ENCODE assay signal across 11 cellular contexts in the genomic region with DNA sequence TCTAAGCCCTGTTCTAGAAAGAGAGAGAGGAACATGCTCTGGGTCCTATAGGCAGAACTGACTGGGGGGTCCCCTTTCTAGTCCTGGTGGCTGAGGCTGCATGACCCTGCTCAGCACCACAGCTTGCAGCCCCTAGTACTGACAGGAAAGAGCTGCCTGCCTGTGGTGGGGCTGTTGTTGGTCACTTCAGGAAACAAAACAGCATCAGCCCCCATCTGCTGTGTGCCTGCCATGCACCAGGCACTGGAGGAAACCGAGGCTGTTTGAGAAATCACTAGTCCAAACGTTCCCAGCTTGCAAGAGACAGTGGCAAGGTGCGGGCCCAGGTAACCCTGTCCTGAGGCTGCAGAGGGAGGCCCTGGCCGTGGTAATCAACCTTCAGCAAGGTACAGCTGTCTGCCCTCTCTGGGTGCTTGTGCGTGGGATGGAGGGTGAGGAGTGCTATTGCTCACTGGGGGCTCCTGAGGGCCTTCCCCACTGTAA.
DNase-seq lines count a peak whose midpoint lies in the region; ATAC-seq and TF ChIP-seq lines count a peak whose summit lies in the region.
"Had no signal": no experiment of that assay in that cellular context is flagged by ENCODE, and none has a peak within 500 bp of the region (broad histone marks: within the 10 kb centered on the region; RNA-seq: fewer than 3 reads in every experiment).

No MANE protein-coding gene starts in this region.

- POLR2A ChIA-PET in naive thymus-derived CD8-positive, alpha-beta T cell (lab: Charles Lee) = interaction anchor here (0.7 to 1.4 kb wide), 2 partner anchors 10 to 14 kb away, joined by 4 read pairs; no protein-coding TSS in a partner anchor

- H3K9me3 Mint-ChIP-seq in naive thymus-derived CD8-positive, alpha-beta T cell = no peaks in the 10 kb centered on the region
- no peaks in the 10 kb centered on the region for H3K9me3 Mint-ChIP-seq in HFFc6

- H3K9me3 ChIP-seq in SJCRH30 (replicated peaks) = no peaks in the 10 kb centered on the region

- H3K4me1 ChIP-seq in SJCRH30 = peaks cover 17% of the 10 kb centered on the region

- H3K4me3 Mint-ChIP-seq in naive thymus-derived CD8-positive, alpha-beta T cell = peak overlapping the region in 2 of 10 donors; percentile 22
- H3K4me3 Mint-ChIP-seq in HFFc6 = no peak overlapping the region

- no peaks in the 10 kb centered on the region for H3K36me3 ChIP-seq in SJCRH30

- no peak overlapping the region for H3K27ac ChIP-seq in SJCRH30

- H3K4me1 Mint-ChIP-seq in naive thymus-derived CD8-positive, alpha-beta T cell = peaks cover 30 to 72% (median 66%) of the 10 kb centered on the region in 4 donors
- peaks cover 4% of the 10 kb centered on the region; the same call in 1 of the 2 replicates for H3K4me1 Mint-ChIP-seq in HFFc6 (ENCODE audit: low read depth)

- no peak overlapping the region for H3K4me3 ChIP-seq in SJCRH30

- ATAC-seq in GM18870 (IDR thresholded peaks at IDR 0.05; ENCODE audit: unreplicated experiment) (peak; percentile 45), GM21528 (IDR thresholded peaks at IDR 0.05; ENCODE audit: low FRiP score, unreplicated experiment) (peak; percentile 58), HG03439 (IDR thresholded peaks at IDR 0.05; ENCODE audit: unreplicated experiment) (peak; percentile 40)
- ATAC-seq in naive thymus-derived CD8-positive, alpha-beta T cell = no peak

- peak in 1 of 10 donors; percentile 45 for DNase-seq in naive thymus-derived CD8-positive, alpha-beta T cell
- no peak for DNase-seq in SJCRH30
- DNase-seq in DMS 273 (lab: John Stamatoyannopoulos, UW; ENCODE audit: unreplicated experiment) = no peak
- no peak for DNase-seq in AML-193 (lab: John Stamatoyannopoulos, UW)
- DNase-seq in HFFc6 = no peak
- DNase-seq: anterior cingulate cortex; stimulated activated CD4-positive, alpha-beta T cell treated with anti-CD3 and anti-CD28 coated beads, Interleukin-4, amount 100 ng/mL, for 24 hours; trophoblast cell had no signal

- H3K36me3 Mint-ChIP-seq in naive thymus-derived CD8-positive, alpha-beta T cell = peaks cover 0 to 24% (median 0%) of the 10 kb centered on the region in 3 donors
- no peaks in the 10 kb centered on the region for H3K36me3 Mint-ChIP-seq in HFFc6 (ENCODE audit: low read depth)

- no peak for TF ChIP-seq CTCF in HFFc6 (IDR thresholded peaks at IDR 0.05)

- H3K27ac Mint-ChIP-seq in naive thymus-derived CD8-positive, alpha-beta T cell = peak overlapping the region in 7 of 10 donors; percentile 24 to 65 (median 54)
- no peak overlapping the region for H3K27ac Mint-ChIP-seq in HFFc6

- H3K27me3 ChIP-seq in SJCRH30 = no peaks in the 10 kb centered on the region

- no peaks in the 10 kb centered on the region for H3K27me3 Mint-ChIP-seq in naive thymus-derived CD8-positive, alpha-beta T cell
- peaks cover 20% of the 10 kb centered on the region for H3K27me3 Mint-ChIP-seq in HFFc6 (ENCODE audit: insufficient read depth)

Comparison
In these comparisons a context has a peak if more than half of its experiments do, and no peak if none do; other contexts are left out.
1. ATAC-seq: peak in GM18870 (single experiment), GM21528 (single experiment) and HG03439 (single experiment); none in naive thymus-derived CD8-positive, alpha-beta T cell (0 of 2).